Comparison of ENCODE assay signal across 24 cellular contexts in genomic region chr22:20002661-20003060, GRCh38. TPM values are rescaled to one million over a fixed set of nuclear protein-coding genes. Genes with fewer than 3 reads are reported as not detected.
A peak's percentile ranks its signal among the peaks of the same experiment; 100 is the strongest.
DNase-seq lines count a peak whose midpoint lies in the region; ATAC-seq and TF ChIP-seq lines count a peak whose summit lies in the region.
"Had no signal": no experiment of that assay in that cellular context is flagged by ENCODE, and none has a peak within 500 bp of the region (broad histone marks: within the 10 kb centered on the region; RNA-seq: fewer than 3 reads in every experiment).

No MANE protein-coding gene starts in this region.

- H3K27me3 ChIP-seq in left ventricle myocardium inferior (ENCODE audit: low read depth): no peaks in the 10 kb centered on the region
- no peaks in the 10 kb centered on the region for H3K27me3 ChIP-seq in right cardiac atrium (ENCODE audit: control insufficient read depth, insufficient read depth)
- no peaks in the 10 kb centered on the region for H3K27me3 ChIP-seq in parathyroid adenoma (ENCODE audit: control insufficient read depth, insufficient read depth, low read length)
- H3K27me3 ChIP-seq: adrenal gland, body of pancreas, MG63, SJSA1, uterus had no signal

- ATAC-seq in left ventricle myocardium superior (no peak), right cardiac atrium (no peak), GM21360 (IDR thresholded peaks at IDR 0.05; ENCODE audit: unreplicated experiment) (no peak), HG02885 (IDR thresholded peaks at IDR 0.05; ENCODE audit: poor library complexity, unreplicated experiment) (no peak)
- no peak for ATAC-seq in stimulated activated naive CD8-positive, alpha-beta T cell treated with anti-CD3 and anti-CD28 coated beads, Interleukin-15, amount 100 ng/mL, for 72 hours
- no peak for ATAC-seq in natural killer cell treated with Interleukin-12 subunit alpha and Interleukin-12 subunit beta and Interleukin-15 and Interleukin-18, amount 100 ng/mL, for 72 hours
- ATAC-seq: activated CD4-positive, CD25-positive, alpha-beta regulatory T cell treated with anti-CD3 and anti-CD28 coated beads, Interleukin-2, amount 50 U/mL, for 24 hours; body of pancreas had no signal

- intact Hi-C loops in left ventricle myocardium inferior (cut with micrococcal nuclease) (no loop called here), left ventricle myocardium superior (cut with micrococcal nuclease) (no loop called here), right cardiac atrium (cut with DNase I) (no loop called here)

- H3K79me2 ChIP-seq in parathyroid adenoma: peaks cover 2% of the 10 kb centered on the region

- H3K4me3 Mint-ChIP-seq in stimulated activated naive CD8-positive, alpha-beta T cell treated with anti-CD3 and anti-CD28 coated beads, Interleukin-15, amount 100 ng/mL, for 72 hours: no peak overlapping the region
- H3K4me3 Mint-ChIP-seq in natural killer cell treated with Interleukin-12 subunit alpha and Interleukin-12 subunit beta and Interleukin-15 and Interleukin-18, amount 100 ng/mL, for 72 hours: no peak overlapping the region
- H3K4me3 Mint-ChIP-seq: activated CD4-positive, alpha-beta memory T cell treated with anti-CD3 and anti-CD28 coated beads for 36 hours; activated naive CD4-positive, alpha-beta T cell treated with anti-CD3 and anti-CD28 coated beads for 36 hours; activated T-helper 1 cell treated with anti-CD3 and anti-CD28 coated beads, Interleukin-12 subunit alpha, Interleukin-12 subunit beta, Interleukin-2, Interleukin-4 antibody, amounts not matched to agents 30 ng/mL and 10 ng/mL and 1 ng/mL, durations not matched to agents 14 hours and 24 hours and 36 hours had no signal

- H3K4me3 ChIP-seq in left ventricle myocardium inferior: no peak overlapping the region
- H3K4me3 ChIP-seq in right cardiac atrium (ENCODE audit: low read length): no peak overlapping the region
- no peak overlapping the region for H3K4me3 ChIP-seq in parathyroid adenoma (ENCODE audit: low read depth, low read length)
- H3K4me3 ChIP-seq: adrenal gland, body of pancreas, MG63, SJSA1, uterus had no signal

- H3K9me3 ChIP-seq in left ventricle myocardium inferior (replicated peaks) (peaks cover 21% of the 10 kb centered on the region), right cardiac atrium (ENCODE audit: control insufficient read depth, low read length) (no peaks in the 10 kb centered on the region), parathyroid adenoma (ENCODE audit: control insufficient read depth, low read length) (no peaks in the 10 kb centered on the region)
- H3K9me3 ChIP-seq: adrenal gland, body of pancreas, SJSA1 had no signal

- H3K9ac ChIP-seq in parathyroid adenoma: no peak overlapping the region

- peaks cover 10 to 26% of the 10 kb centered on the region in 2 donors for H3K9me3 Mint-ChIP-seq in stimulated activated naive CD8-positive, alpha-beta T cell treated with anti-CD3 and anti-CD28 coated beads, Interleukin-15, amount 100 ng/mL, for 72 hours
- H3K9me3 Mint-ChIP-seq in natural killer cell treated with Interleukin-12 subunit alpha and Interleukin-12 subunit beta and Interleukin-15 and Interleukin-18, amount 100 ng/mL, for 72 hours: peaks cover 5% of the 10 kb centered on the region

- H3K27ac Mint-ChIP-seq in stimulated activated naive CD8-positive, alpha-beta T cell treated with anti-CD3 and anti-CD28 coated beads, Interleukin-15, amount 100 ng/mL, for 72 hours: no peak overlapping the region
- no peak overlapping the region for H3K27ac Mint-ChIP-seq in natural killer cell treated with Interleukin-12 subunit alpha and Interleukin-12 subunit beta and Interleukin-15 and Interleukin-18, amount 100 ng/mL, for 72 hours
- H3K27ac Mint-ChIP-seq: activated CD4-positive, alpha-beta memory T cell treated with anti-CD3 and anti-CD28 coated beads for 36 hours; activated naive CD4-positive, alpha-beta T cell treated with anti-CD3 and anti-CD28 coated beads for 36 hours; activated T-helper 1 cell treated with anti-CD3 and anti-CD28 coated beads, Interleukin-12 subunit alpha, Interleukin-12 subunit beta, Interleukin-2, Interleukin-4 antibody, amounts not matched to agents 30 ng/mL and 10 ng/mL and 1 ng/mL, durations not matched to agents 14 hours and 24 hours and 36 hours had no signal

- H3K4me1 ChIP-seq in left ventricle myocardium inferior (peaks cover 44% of the 10 kb centered on the region), right cardiac atrium (ENCODE audit: control insufficient read depth, insufficient read depth, low read length) (peaks cover 11% of the 10 kb centered on the region), parathyroid adenoma (peaks cover 16% of the 10 kb centered on the region)
- H3K4me1 ChIP-seq: body of pancreas, SJSA1, uterus had no signal

- peaks cover 13% of the 10 kb centered on the region for H3K36me3 Mint-ChIP-seq in natural killer cell treated with Interleukin-12 subunit alpha and Interleukin-12 subunit beta and Interleukin-15 and Interleukin-18, amount 100 ng/mL, for 72 hours

- H3K36me3 ChIP-seq in left ventricle myocardium inferior (no peaks in the 10 kb centered on the region), parathyroid adenoma (ENCODE audit: control insufficient read depth, insufficient read depth, low read length) (no peaks in the 10 kb centered on the region)
- H3K36me3 ChIP-seq: adrenal gland, MG63, SJSA1, uterus had no signal

- DNase-seq in left ventricle myocardium inferior (no peak), left ventricle myocardium superior (no peak), right cardiac atrium (peak in 1 of 3 donors; percentile 5)
- no peak for DNase-seq in stimulated activated naive CD8-positive, alpha-beta T cell treated with anti-CD3 and anti-CD28 coated beads, Interleukin-15, amount 100 ng/mL, for 72 hours
- DNase-seq in natural killer cell treated with Interleukin-12 subunit alpha and Interleukin-12 subunit beta and Interleukin-15 and Interleukin-18, amount 100 ng/mL, for 72 hours (ENCODE audit: low spot score): no peak
- DNase-seq: activated CD4-positive, alpha-beta memory T cell treated with anti-CD3 and anti-CD28 coated beads for 36 hours; activated CD8-positive, alpha-beta memory T cell treated with anti-CD3 and anti-CD28 coated beads, Interleukin-2, amount 50 U/mL, for 4 hours; activated naive CD4-positive, alpha-beta T cell treated with anti-CD3 and anti-CD28 coated beads for 36 hours; adrenal gland; body of pancreas; MG63; NCI-H2029; NCI-H226; NCI-H69; stimulated activated CD4-positive, alpha-beta T cell treated with anti-CD3 and anti-CD28 coated beads, Interleukin-12 subunit alpha, Interleukin-12 subunit beta, amount 100 ng/mL, for 4 hours; stimulated activated CD4-positive, alpha-beta T cell treated with anti-CD3 and anti-CD28 coated beads, Interleukin-4, amount 100 ng/mL, for 1 hour; uterus had no signal

- TF ChIP-seq CTCF in left ventricle myocardium inferior (IDR thresholded peaks at IDR 0.05; ENCODE audit: borderline replicate concordance) (no peak), parathyroid adenoma (IDR thresholded peaks at IDR 0.05) (no peak)

- H3K27me3 Mint-ChIP-seq in stimulated activated naive CD8-positive, alpha-beta T cell treated with anti-CD3 and anti-CD28 coated beads, Interleukin-15, amount 100 ng/mL, for 72 hours: no peaks in the 10 kb centered on the region
- H3K27me3 Mint-ChIP-seq in natural killer cell treated with Interleukin-12 subunit alpha and Interleukin-12 subunit beta and Interleukin-15 and Interleukin-18, amount 100 ng/mL, for 72 hours: no peaks in the 10 kb centered on the region
- H3K27me3 Mint-ChIP-seq: activated CD4-positive, alpha-beta memory T cell treated with anti-CD3 and anti-CD28 coated beads for 36 hours had no signal

- H3K4me2 ChIP-seq in parathyroid adenoma (ENCODE audit: low read length): no peak overlapping the region

- WGBS in right cardiac atrium: 62% methylated on average over 2 of the region's 2 CpGs

- H3K27ac ChIP-seq in left ventricle myocardium inferior (replicated peaks): peak overlapping the region; percentile 81
- H3K27ac ChIP-seq in right cardiac atrium (ENCODE audit: low read length): peak overlapping the region; percentile 65
- H3K27ac ChIP-seq in parathyroid adenoma: peak overlapping the region; percentile 68
- H3K27ac ChIP-seq: body of pancreas, epithelial cell of prostate, SJSA1, uterus had no signal

- no peaks in the 10 kb centered on the region for H3K4me1 Mint-ChIP-seq in stimulated activated naive CD8-positive, alpha-beta T cell treated with anti-CD3 and anti-CD28 coated beads, Interleukin-15, amount 100 ng/mL, for 72 hours
- H3K4me1 Mint-ChIP-seq in natural killer cell treated with Interleukin-12 subunit alpha and Interleukin-12 subunit beta and Interleukin-15 and Interleukin-18, amount 100 ng/mL, for 72 hours (ENCODE audit: low read depth in 2 of 2): no peaks in the 10 kb centered on the region

- peak overlapping the region; percentile 48 for H2AFZ ChIP-seq in parathyroid adenoma

RNA-seq across cellular contexts. Expression of gene ARVCF, which starts 14.0 kb away (rescaled TPM):
- total RNA-seq in left ventricle myocardium inferior (25.4 TPM), left ventricle myocardium superior (26.8 TPM), right cardiac atrium (10 to 100 TPM; 11.1 to 27.4 (median 18.4) TPM)
- 21.7 TPM for polyA plus RNA-seq in right cardiac atrium
- total RNA-seq in natural killer cell treated with Interleukin-12 subunit alpha and Interleukin-12 subunit beta and Interleukin-15 and Interleukin-18, amount 100 ng/mL, for 72 hours: 1 to 10 TPM; 3.7 to 3.8 TPM

RNA-seq across cellular contexts. Expression of gene TANGO2, which starts 18.2 kb away (rescaled TPM):
- total RNA-seq in left ventricle myocardium inferior (71.7 TPM), left ventricle myocardium superior (71.5 TPM), right cardiac atrium (10 to 100 TPM; 61.1 to 70.4 (median 67.3) TPM)
- 64.9 TPM for polyA plus RNA-seq in right cardiac atrium
- 10 to 100 TPM; 50.5 to 61.6 TPM for total RNA-seq in natural killer cell treated with Interleukin-12 subunit alpha and Interleukin-12 subunit beta and Interleukin-15 and Interleukin-18, amount 100 ng/mL, for 72 hours
